1 cellular context compared by ENCODE assay signal in genomic region chr1:2391034-2391384, GRCh38.
TF ChIP-seq lines count a peak whose summit lies in the region.

No MANE protein-coding gene starts in this region.

TF ChIP-seq in endothelial cell of umbilical vein, 7 proteins besides CTCF, POLR2A, EP300 and RAD21 (continued from another document):
- TF ChIP-seq MAX (IDR thresholded peaks at IDR 0.05; ENCODE audit: insufficient read depth, insufficient read length), result no peak
- TF ChIP-seq GATA2 (IDR thresholded peaks at IDR 0.05; ENCODE audit: insufficient read depth, insufficient read length, low read depth, low read length), result no peak
- TF ChIP-seq EZH2 (IDR thresholded peaks at IDR 0.05; ENCODE audit: borderline replicate concordance, low read depth, low read length, severe bottlenecking), result no peak
- no peak for TF ChIP-seq JUN (IDR thresholded peaks at IDR 0.05; ENCODE audit: borderline replicate concordance, insufficient read depth, insufficient read length, low read depth)
- TF ChIP-seq FOS (IDR thresholded peaks at IDR 0.05; ENCODE audit: borderline replicate concordance, insufficient read depth, low read length), result no peak
